Comparison of ENCODE assay signal across 20 cellular contexts in the genomic region with DNA sequence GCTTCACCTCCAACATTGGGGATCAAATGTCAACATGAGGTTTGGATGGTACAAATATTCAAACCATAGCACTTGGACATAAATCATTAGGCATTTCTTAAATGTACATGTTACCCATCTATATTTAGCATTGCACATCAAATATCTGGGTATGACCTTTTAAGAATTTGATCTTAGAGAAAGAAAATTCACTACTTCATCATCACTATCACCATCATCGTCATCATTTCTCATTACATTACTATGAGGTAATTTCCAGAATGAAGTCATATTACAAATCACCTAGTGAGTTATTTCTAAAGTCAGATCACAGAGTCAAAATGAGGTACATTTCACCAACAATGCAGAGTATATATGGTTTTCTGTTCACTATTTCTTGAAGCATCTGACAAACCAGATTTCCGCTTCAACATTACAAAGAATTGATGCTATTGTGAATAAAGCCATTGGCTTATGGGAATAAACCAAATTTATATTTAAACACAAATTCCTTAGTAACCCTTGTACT.
"Had no signal": no experiment of that assay in that cellular context is flagged by ENCODE, and none has a peak within 500 bp of the region (broad histone marks: within the 10 kb centered on the region; RNA-seq: fewer than 3 reads in every experiment).

No MANE protein-coding gene starts in this region.

- H3K4me3 Mint-ChIP-seq: effector memory CD8-positive, alpha-beta T cell; endodermal cell; mesothelial cell of epicardium had no signal

- H3K9me3 Mint-ChIP-seq: endodermal cell, mesothelial cell of epicardium had no signal

- H3K27me3 Mint-ChIP-seq: effector memory CD8-positive, alpha-beta T cell had no signal

- DNase-seq: effector CD8-positive, alpha-beta T cell; effector memory CD8-positive, alpha-beta T cell; endodermal cell; erythroblast; esophagus squamous epithelium; foreskin fibroblast; foreskin melanocyte; gastrocnemius medialis; glutamatergic neuron; head of caudate nucleus; heart right ventricle; hippocampal formation; left cardiac atrium; left lung; left ventricle myocardium superior; lower lobe of right lung; mesenchymal stem cell; mucosa of descending colon had no signal

- ATAC-seq: effector memory CD8-positive, alpha-beta T cell; esophagus mucosa; gastrocnemius medialis; heart right ventricle; left cardiac atrium; left lung; left ventricle myocardium superior; lower lobe of right lung; mucosa of descending colon had no signal

- H3K4me1 Mint-ChIP-seq: endodermal cell, mesothelial cell of epicardium had no signal

- H3K36me3 Mint-ChIP-seq: mesothelial cell of epicardium had no signal

- H3K27ac Mint-ChIP-seq: effector memory CD8-positive, alpha-beta T cell; endodermal cell; mesothelial cell of epicardium had no signal
